20 cellular contexts compared by ENCODE assay signal in the genomic region with DNA sequence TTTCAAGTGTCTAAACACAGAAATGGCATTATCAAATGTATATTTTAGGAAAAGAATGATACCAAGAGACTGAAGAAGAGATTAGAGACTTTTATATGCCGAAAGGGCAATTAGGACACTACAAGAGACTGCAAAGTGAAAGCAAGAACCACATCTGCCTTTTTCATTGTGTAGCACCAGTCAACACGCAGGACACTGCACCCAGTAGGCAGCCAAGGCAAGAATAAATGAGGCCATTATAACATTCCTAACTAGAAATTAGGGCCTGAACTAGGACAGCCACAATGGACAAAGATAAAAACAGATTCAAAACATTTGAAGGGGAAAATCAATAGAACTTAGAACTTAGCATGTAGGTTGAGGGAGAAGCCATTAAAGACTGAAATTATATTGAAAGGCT.
"Had no signal": no experiment of that assay in that cellular context is flagged by ENCODE, and none has a peak within 500 bp of the region (broad histone marks: within the 10 kb centered on the region; RNA-seq: fewer than 3 reads in every experiment).

No MANE protein-coding gene starts in this region.

- H3K27me3 ChIP-seq: adrenal gland, neutrophil, pancreas, transverse colon, vagina had no signal

- H3K4me1 ChIP-seq: pancreas, vagina had no signal

- H3K4me3 ChIP-seq: adrenal gland, pancreas, transverse colon, vagina had no signal

- H3K27ac ChIP-seq: adrenal gland, epithelial cell of prostate, neutrophil, pancreas, transverse colon, vagina, WERI-Rb-1 had no signal

- DNase-seq: activated CD4-positive, alpha-beta T cell treated with anti-CD3 and anti-CD28 coated beads for 1 hour; activated CD4-positive, alpha-beta T cell treated with anti-CD3 and anti-CD28 coated beads, Interleukin-2, amount 50 U/mL, for 4 hours; activated effector memory CD4-positive, alpha-beta T cell treated with anti-CD3 and anti-CD28 coated beads, Interleukin-2, amount 50 U/mL, for 16 hours; activated T-cell treated with anti-CD3 and anti-CD28 coated beads, Interleukin-2, amount 50 U/mL, for 72 hours; adrenal gland; endodermal cell; foreskin fibroblast; mesenchymal stem cell; natural killer cell; pancreas; stimulated activated CD4-positive, alpha-beta T cell treated with anti-CD3 and anti-CD28 coated beads, Interleukin-12 subunit alpha, Interleukin-12 subunit beta, amount 100 ng/mL, for 4 hours; stimulated activated CD4-positive, alpha-beta T cell treated with anti-CD3 and anti-CD28 coated beads, Interleukin-1b, Interleukin-23, amount 100 ng/mL, for 48 hours; stimulated activated CD8-positive, alpha-beta memory T cell treated with anti-CD3 and anti-CD28 coated beads, Interleukin-4, amount 100 ng/mL, for 48 hours; stimulated activated naive CD4-positive, alpha-beta T cell treated with Interleukin-2 at 50 U/mL for 16 hours; transverse colon; WERI-Rb-1 had no signal

- ATAC-seq: activated naive CD4-positive, alpha-beta T cell treated with anti-CD3 and anti-CD28 coated beads, Interleukin-2, amount 50 U/mL, for 72 hours; activated T-cell treated with anti-CD3 and anti-CD28 coated beads, Interleukin-2, amount 50 U/mL, for 72 hours; natural killer cell; pancreas had no signal

- H3K9me3 ChIP-seq: neutrophil, pancreas, transverse colon, vagina had no signal
